Comparison of ENCODE assay signal across 3 cellular contexts in genomic region chr2:15806801-15807417, GRCh38.
"Had no signal": no experiment of that assay in that cellular context is flagged by ENCODE, and none has a peak within 500 bp of the region (broad histone marks: within the 10 kb centered on the region; RNA-seq: fewer than 3 reads in every experiment).

No MANE protein-coding gene starts in this region.

- ATAC-seq: GM12878 had no signal

- H3K4me3 ChIP-seq: GM12878 had no signal

- DNase-seq: GDM1, GF-D8 had no signal
